In genomic region chr7:104984591-104985258, GRCh38 we compare ENCODE assay signal across 8 cellular contexts. TPM values are rescaled to one million over a fixed set of nuclear protein-coding genes. Genes with fewer than 3 reads are reported as not detected.
A peak's percentile ranks its signal among the peaks of the same experiment; 100 is the strongest.
DNase-seq lines count a peak whose midpoint lies in the region; ATAC-seq, FAIRE-seq and TF ChIP-seq lines count a peak whose summit lies in the region.

No MANE protein-coding gene starts in this region.

- no peak for ATAC-seq in HG03378 (IDR thresholded peaks at IDR 0.05; ENCODE audit: unreplicated experiment)

- peaks cover 84% of the 10 kb centered on the region for H3F3A ChIP-seq in neural progenitor cell (ENCODE audit: low read depth)

- H3K27me3 ChIP-seq in colonic mucosa (no peaks in the 10 kb centered on the region), neural progenitor cell (no peaks in the 10 kb centered on the region)

- intact Hi-C loops in colonic mucosa (cut with DNase I) = no loop called here

- H4K20me1 ChIP-seq in neural progenitor cell (ENCODE audit: low read depth) = peaks cover 25% of the 10 kb centered on the region

- H3K9me3 ChIP-seq in colonic mucosa = no peaks in the 10 kb centered on the region
- H3K9me3 ChIP-seq in neural progenitor cell (ENCODE audit: low read depth) = no peaks in the 10 kb centered on the region

- H3K9me3 Mint-ChIP-seq in neural progenitor cell = no peaks in the 10 kb centered on the region

- peaks cover 38% of the 10 kb centered on the region for H3K79me2 ChIP-seq in neural progenitor cell (ENCODE audit: low read depth)

- H3K4me3 ChIP-seq in LNCaP clone FGC (ENCODE audit: low read depth, low read length) (peak overlapping the region; percentile 70), colonic mucosa (peak overlapping the region; percentile 26), neural progenitor cell (peak overlapping the region; percentile 62)

- no peak for TF ChIP-seq CTCF in C4-2B (conservative IDR thresholded peaks at IDR 0.05)
- TF ChIP-seq CTCF in LNCaP clone FGC (IDR thresholded peaks at IDR 0.05; ENCODE audit: control insufficient read depth, extremely low read depth, insufficient read depth) = no peak
- TF ChIP-seq CTCF in colonic mucosa (IDR thresholded peaks at IDR 0.05) = no peak
- no peak for TF ChIP-seq CTCF in neural progenitor cell (IDR thresholded peaks at IDR 0.05)

- H3K27me3 Mint-ChIP-seq in neural progenitor cell (ENCODE audit: insufficient read depth, low read depth) = peaks cover 2% of the 10 kb centered on the region

- no peak for FAIRE-seq in GM12891 (lab: Jason Lieb, UNC)

- peaks cover 9% of the 10 kb centered on the region for H3K36me3 Mint-ChIP-seq in neural progenitor cell

- H3K9ac ChIP-seq in colonic mucosa (ENCODE audit: low read depth in 2 of 2, low read length in 2 of 2) (peak overlapping the region; percentile 92 to 97), neural progenitor cell (peak overlapping the region; percentile 81)

- peak overlapping the region; percentile 100 for H3K27ac Mint-ChIP-seq in neural progenitor cell

- H3K27ac ChIP-seq in C4-2B (peak overlapping the region; percentile 84), colonic mucosa (peak overlapping the region; percentile 97), neural progenitor cell (peak overlapping the region; percentile 97)

- DNase-seq in LNCaP clone FGC (ENCODE audit: low read depth) (no peak), colonic mucosa (no peak), neural progenitor cell (ENCODE audit: low spot score) (no peak), DMS114 treated with DMSO at 0.1 percent for 48 hours (lab: John Stamatoyannopoulos, UW; ENCODE audit: unreplicated experiment) (no peak), GM12891 (ENCODE audit: insufficient read length, low spot score) (no peak)
- no peak for DNase-seq in stimulated activated CD4-positive, alpha-beta T cell treated with anti-CD3 and anti-CD28 coated beads, Interleukin-4, amount 100 ng/mL, for 1 hour

- TF ChIP-seq POLR2A in GM12891 (IDR thresholded peaks at IDR 0.05; ENCODE audit: low read depth, low read length) = no peak

- peaks cover 81% of the 10 kb centered on the region for H3K4me1 Mint-ChIP-seq in neural progenitor cell

- H3K36me3 ChIP-seq in colonic mucosa = no peaks in the 10 kb centered on the region
- H3K36me3 ChIP-seq in neural progenitor cell = no peaks in the 10 kb centered on the region

- peak overlapping the region; percentile 86 for H3K4me2 ChIP-seq in neural progenitor cell

- H2AFZ ChIP-seq in neural progenitor cell (replicated peaks) = no peak overlapping the region

- H3K4me3 Mint-ChIP-seq in neural progenitor cell = peak overlapping the region; percentile 96

- peaks cover 5% of the 10 kb centered on the region for H3K4me1 ChIP-seq in colonic mucosa
- peaks cover 11% of the 10 kb centered on the region for H3K4me1 ChIP-seq in neural progenitor cell

TF ChIP-seq in GM12891, 5 proteins besides CTCF, POLR2A, EP300 and RAD21:
- TF ChIP-seq POU2F2 (IDR thresholded peaks at IDR 0.05; ENCODE audit: low read depth, low read length) (no peak), SPI1 (IDR thresholded peaks at IDR 0.05; ENCODE audit: low read depth, low read length) (no peak), TAF1 (IDR thresholded peaks at IDR 0.05; ENCODE audit: low read depth, low read length) (no peak), PAX5 (IDR thresholded peaks at IDR 0.05; ENCODE audit: insufficient read depth, low read length, severe bottlenecking) (no peak), POLR2AphosphoS5 (IDR thresholded peaks at IDR 0.05; ENCODE audit: low read depth, low read length) (no peak)

RNA-seq across cellular contexts. Expression of gene KMT2E, which starts 29.3 kb away (rescaled TPM):
- 100 to 1,000 TPM in 1 of 2 donors, 10 to 100 TPM in 1; 78.6 to 116 TPM for total RNA-seq in colonic mucosa
- 87.7 and 124 TPM in 2 replicates for total RNA-seq in neural progenitor cell (ENCODE audit: low replicate concordance)
- 24.9 TPM for polyA plus RNA-seq in GM12891 (2012; ENCODE audit: low read depth, missing spikeins)
